23 cellular contexts compared by ENCODE assay signal in genomic region chr11:42338056-42338455, GRCh38.
"Had no signal": no experiment of that assay in that cellular context is flagged by ENCODE, and none has a peak within 500 bp of the region (broad histone marks: within the 10 kb centered on the region; RNA-seq: fewer than 3 reads in every experiment).

No MANE protein-coding gene starts in this region.

- H3K4me1 ChIP-seq: SJCRH30 had no signal

- H3K36me3 ChIP-seq: brain microvascular endothelial cell, cardiac muscle cell, SJCRH30 had no signal

- H3K4me2 ChIP-seq: SK-N-SH had no signal

- DNase-seq: activated CD4-positive, alpha-beta T cell treated with anti-CD3 and anti-CD28 coated beads, Interleukin-2, amount 50 U/mL, for 1 hour; activated CD4-positive, CD25-positive, alpha-beta regulatory T cell; activated CD8-positive, alpha-beta memory T cell treated with anti-CD3 and anti-CD28 coated beads, Interleukin-2, amount 50 U/mL, for 4 hours; activated CD8-positive, alpha-beta T cell treated with anti-CD3 and anti-CD28 coated beads for 36 hours; activated gamma-delta T cell treated with Interleukin-2 at 50 U/mL for 16 hours; activated naive CD4-positive, alpha-beta T cell treated with anti-CD3 and anti-CD28 coated beads, Interleukin-2, amount 10 ng/mL, durations not matched to agents 7 days and 5 days; activated naive CD8-positive, alpha-beta T cell treated with anti-CD3 and anti-CD28 coated beads for 36 hours; activated T-cell treated with anti-CD3 and anti-CD28 coated beads, Interleukin-2, amount 50 U/mL, for 72 hours; brain microvascular endothelial cell; Karpas-422; NCI-H1048; NCI-H1417; NCI-H1930; NCI-H2171; NCI-H2227 treated with DMSO at 0.1 percent for 48 hours; NCI-H526; RPMI8226; SJCRH30; SK-N-SH; T-helper 1 cell had no signal

- H3K27ac ChIP-seq: brain microvascular endothelial cell, cardiac muscle cell, SJCRH30, VCaP had no signal

- H3K27me3 ChIP-seq: brain microvascular endothelial cell, cardiac muscle cell, SJCRH30 had no signal

- H3K4me3 ChIP-seq: cardiac muscle cell, K562, SJCRH30 had no signal

- H3K9ac ChIP-seq: SK-N-SH had no signal
